15 cellular contexts compared by ENCODE assay signal in the genomic region with DNA sequence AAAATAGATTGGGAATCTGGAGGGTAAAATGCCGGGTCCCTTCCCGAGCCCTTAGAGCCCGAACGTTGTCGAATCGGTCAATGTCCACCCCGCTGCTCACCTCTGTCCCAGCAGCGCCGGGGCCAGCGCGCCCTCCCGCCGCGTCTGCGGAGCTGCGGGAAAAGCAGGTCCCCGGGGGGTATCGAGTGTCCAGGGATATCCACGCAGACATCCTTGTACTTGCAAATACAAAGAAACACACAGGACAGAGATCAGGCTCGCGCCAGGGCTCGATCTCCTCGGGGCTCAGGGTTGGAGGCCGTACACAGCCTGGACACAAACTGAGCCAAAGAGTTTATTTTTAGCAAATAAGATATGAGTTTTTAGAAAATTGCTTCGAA. TPM values are rescaled to one million over a fixed set of nuclear protein-coding genes. Genes with fewer than 3 reads are reported as not detected.
DNase-seq lines count a peak whose midpoint lies in the region; ATAC-seq, FAIRE-seq and TF ChIP-seq lines count a peak whose summit lies in the region.
"Had no signal": no experiment of that assay in that cellular context is flagged by ENCODE, and none has a peak within 500 bp of the region (broad histone marks: within the 10 kb centered on the region; RNA-seq: fewer than 3 reads in every experiment).

No MANE protein-coding gene starts in this region.

- no peaks in the 10 kb centered on the region for H3K36me3 ChIP-seq in ES-I3 (ENCODE audit: insufficient read depth, low read length)
- H3K36me3 ChIP-seq: vagina had no signal

- H3K4me1 Mint-ChIP-seq in progenitor cell of endocrine pancreas (ENCODE audit: low read depth) = peaks cover 26% of the 10 kb centered on the region
- H3K4me1 Mint-ChIP-seq: activated T-helper 17 cell treated with anti-CD3 and anti-CD28 coated beads, Interleukin-2, amount 50 U/mL, for 72 hours had no signal

- H3K27me3 Mint-ChIP-seq in progenitor cell of endocrine pancreas = no peaks in the 10 kb centered on the region

- H3K9ac ChIP-seq in ES-I3 (ENCODE audit: low read depth, low read length) = peak overlapping the region; percentile 31; the same call in 1 of the 2 replicates

- H3K4me1 ChIP-seq in ES-I3 (ENCODE audit: insufficient read depth, low read length) = no peaks in the 10 kb centered on the region; the same call in 1 of the 2 replicates

- no peaks in the 10 kb centered on the region for H3K9me3 ChIP-seq in ES-I3 (ENCODE audit: control insufficient read depth, insufficient read depth, low read length)
- H3K9me3 ChIP-seq: vagina had no signal

- peak overlapping the region; percentile 98 for H3K27ac Mint-ChIP-seq in progenitor cell of endocrine pancreas
- H3K27ac Mint-ChIP-seq: activated T-helper 17 cell treated with anti-CD3 and anti-CD28 coated beads, Interleukin-2, amount 50 U/mL, for 72 hours had no signal

- H3K9me3 Mint-ChIP-seq in progenitor cell of endocrine pancreas (ENCODE audit: low read depth) = no peaks in the 10 kb centered on the region
- H3K9me3 Mint-ChIP-seq: activated T-helper 17 cell treated with anti-CD3 and anti-CD28 coated beads, Interleukin-2, amount 50 U/mL, for 72 hours had no signal

- H3K4me3 Mint-ChIP-seq in progenitor cell of endocrine pancreas (ENCODE audit: low read depth) = peak overlapping the region; percentile 93
- H3K4me3 Mint-ChIP-seq: activated T-helper 17 cell treated with anti-CD3 and anti-CD28 coated beads, Interleukin-2, amount 50 U/mL, for 72 hours had no signal

- no peak for ATAC-seq in GM19035 (IDR thresholded peaks at IDR 0.05; ENCODE audit: unreplicated experiment)
- ATAC-seq: activated T-helper 17 cell treated with anti-CD3 and anti-CD28 coated beads, Interleukin-2, amount 50 U/mL, for 72 hours; sciatic nerve had no signal

- H3K4me3 ChIP-seq in cardiac fibroblast (replicated peaks in 1 of 2; ENCODE audit: low read depth in 2 of 2, low read length in 2 of 2) = peak overlapping the region; percentile 30 to 89

- H3K36me3 Mint-ChIP-seq in progenitor cell of endocrine pancreas (ENCODE audit: insufficient read depth) = peaks cover 3% of the 10 kb centered on the region

- no peak for FAIRE-seq in D721Med (lab: Jason Lieb, UNC)

- DNase-seq in cardiac fibroblast (ENCODE audit: low read depth in 2 of 2) = no peak
- peak; percentile 55 for DNase-seq in islet precursor cell
- DNase-seq in progenitor cell of endocrine pancreas (ENCODE audit: low spot score, unreplicated experiment) = no peak
- no peak for DNase-seq in mesenteric fat pad (ENCODE audit: low spot score)
- DNase-seq in D721Med (ENCODE audit: insufficient read length, low spot score) = no peak
- DNase-seq in NCI-H82 (lab: John Stamatoyannopoulos, UW) = no peak
- DNase-seq: AML-193, NCI-H1092, NCI-H524 treated with DMSO at 0.1 percent for 48 hours, SIG-M5 had no signal

- TF ChIP-seq CTCF in cardiac fibroblast (IDR thresholded peaks at IDR 0.05; ENCODE audit: low read depth, low read length) = no peak
- no peak for TF ChIP-seq CTCF in progenitor cell of endocrine pancreas (IDR thresholded peaks at IDR 0.05; ENCODE audit: unreplicated experiment)
- TF ChIP-seq CTCF in D721Med (IDR thresholded peaks at IDR 0.05; ENCODE audit: insufficient read depth, missing control alignments) = no peak

RNA-seq across cellular contexts. Expression of a gene that starts 2.3 kb away (rescaled TPM):
- total RNA-seq in progenitor cell of endocrine pancreas = 112 and 114 TPM in 2 replicates
- 26.6 TPM for total RNA-seq in mesenteric fat pad
- total RNA-seq: activated T-helper 17 cell treated with anti-CD3 and anti-CD28 coated beads, Interleukin-2, amount 50 U/mL, for 72 hours had no signal
